ENCODE assay signal across 14 cellular contexts in genomic region chr6:156598316-156598715, GRCh38.
"Had no signal": no experiment of that assay in that cellular context is flagged by ENCODE, and none has a peak within 500 bp of the region (broad histone marks: within the 10 kb centered on the region; RNA-seq: fewer than 3 reads in every experiment).

No MANE protein-coding gene starts in this region.

- H3K27ac ChIP-seq: body of pancreas, lower lobe of right lung, neutrophil, pancreas, spleen, thoracic aorta had no signal

- ATAC-seq: activated CD8-positive, alpha-beta memory T cell treated with anti-CD3 and anti-CD28 coated beads, Interleukin-2, amount 10 ng/mL, durations not matched to agents 7 days and 5 days; body of pancreas; lower lobe of right lung had no signal

- H3K27me3 ChIP-seq: body of pancreas, neutrophil, pancreas had no signal

- H3K4me1 ChIP-seq: body of pancreas, lower lobe of right lung, pancreas had no signal

- H3K36me3 ChIP-seq: lower lobe of right lung, neutrophil, pancreas, spleen, thoracic aorta had no signal

- DNase-seq: activated CD4-positive, alpha-beta memory T cell treated with anti-CD3 and anti-CD28 coated beads, Interleukin-2, amount 10 ng/mL, durations not matched to agents 7 days and 5 days; activated CD4-positive, alpha-beta T cell treated with anti-CD3 and anti-CD28 coated beads for 48 hours; activated CD4-positive, CD25-positive, alpha-beta regulatory T cell; activated CD8-positive, alpha-beta memory T cell treated with anti-CD3 and anti-CD28 coated beads, Interleukin-2, amount 10 ng/mL, durations not matched to agents 7 days and 5 days; activated naive CD8-positive, alpha-beta T cell treated with anti-CD3 and anti-CD28 coated beads for 36 hours; amniotic stem cell; body of pancreas; central memory CD4-positive, alpha-beta T cell; lower lobe of right lung; pancreas; spleen; stimulated activated naive B cell treated with anti-CD40 and anti-IgM and Interleukin-4, amounts not matched to agents 10 μg/mL and 1 μg/mL and 100 μg/mL, for 72 hours had no signal

- H3K27me3 Mint-ChIP-seq: activated CD4-positive, alpha-beta memory T cell treated with anti-CD3 and anti-CD28 coated beads, Interleukin-2, amount 10 ng/mL, durations not matched to agents 7 days and 5 days; activated naive CD8-positive, alpha-beta T cell treated with anti-CD3 and anti-CD28 coated beads for 36 hours had no signal

- H3K36me3 Mint-ChIP-seq: activated CD8-positive, alpha-beta memory T cell treated with anti-CD3 and anti-CD28 coated beads, Interleukin-2, amount 10 ng/mL, durations not matched to agents 7 days and 5 days; activated naive CD8-positive, alpha-beta T cell treated with anti-CD3 and anti-CD28 coated beads for 36 hours; stimulated activated naive B cell treated with anti-CD40 and anti-IgM and Interleukin-4, amounts not matched to agents 10 μg/mL and 1 μg/mL and 100 μg/mL, for 72 hours had no signal

- H3K9me3 Mint-ChIP-seq: activated CD4-positive, alpha-beta memory T cell treated with anti-CD3 and anti-CD28 coated beads, Interleukin-2, amount 10 ng/mL, durations not matched to agents 7 days and 5 days; activated naive CD8-positive, alpha-beta T cell treated with anti-CD3 and anti-CD28 coated beads for 36 hours had no signal

- H3K4me3 ChIP-seq: body of pancreas, lower lobe of right lung, pancreas, spleen, thoracic aorta had no signal

- H3K27ac Mint-ChIP-seq: activated CD4-positive, alpha-beta memory T cell treated with anti-CD3 and anti-CD28 coated beads, Interleukin-2, amount 10 ng/mL, durations not matched to agents 7 days and 5 days; activated CD8-positive, alpha-beta memory T cell treated with anti-CD3 and anti-CD28 coated beads, Interleukin-2, amount 10 ng/mL, durations not matched to agents 7 days and 5 days; activated naive CD8-positive, alpha-beta T cell treated with anti-CD3 and anti-CD28 coated beads for 36 hours; stimulated activated naive B cell treated with anti-CD40 and anti-IgM and Interleukin-4, amounts not matched to agents 10 μg/mL and 1 μg/mL and 100 μg/mL, for 72 hours had no signal

- H3K4me1 Mint-ChIP-seq: activated CD4-positive, alpha-beta memory T cell treated with anti-CD3 and anti-CD28 coated beads, Interleukin-2, amount 10 ng/mL, durations not matched to agents 7 days and 5 days; activated CD8-positive, alpha-beta memory T cell treated with anti-CD3 and anti-CD28 coated beads, Interleukin-2, amount 10 ng/mL, durations not matched to agents 7 days and 5 days had no signal

- H3K4me3 Mint-ChIP-seq: activated CD4-positive, alpha-beta memory T cell treated with anti-CD3 and anti-CD28 coated beads, Interleukin-2, amount 10 ng/mL, durations not matched to agents 7 days and 5 days; activated CD8-positive, alpha-beta memory T cell treated with anti-CD3 and anti-CD28 coated beads, Interleukin-2, amount 10 ng/mL, durations not matched to agents 7 days and 5 days; activated naive CD8-positive, alpha-beta T cell treated with anti-CD3 and anti-CD28 coated beads for 36 hours had no signal

- H3K9me3 ChIP-seq: body of pancreas, lower lobe of right lung, neutrophil, pancreas, spleen, thoracic aorta had no signal
